In the genomic region with DNA sequence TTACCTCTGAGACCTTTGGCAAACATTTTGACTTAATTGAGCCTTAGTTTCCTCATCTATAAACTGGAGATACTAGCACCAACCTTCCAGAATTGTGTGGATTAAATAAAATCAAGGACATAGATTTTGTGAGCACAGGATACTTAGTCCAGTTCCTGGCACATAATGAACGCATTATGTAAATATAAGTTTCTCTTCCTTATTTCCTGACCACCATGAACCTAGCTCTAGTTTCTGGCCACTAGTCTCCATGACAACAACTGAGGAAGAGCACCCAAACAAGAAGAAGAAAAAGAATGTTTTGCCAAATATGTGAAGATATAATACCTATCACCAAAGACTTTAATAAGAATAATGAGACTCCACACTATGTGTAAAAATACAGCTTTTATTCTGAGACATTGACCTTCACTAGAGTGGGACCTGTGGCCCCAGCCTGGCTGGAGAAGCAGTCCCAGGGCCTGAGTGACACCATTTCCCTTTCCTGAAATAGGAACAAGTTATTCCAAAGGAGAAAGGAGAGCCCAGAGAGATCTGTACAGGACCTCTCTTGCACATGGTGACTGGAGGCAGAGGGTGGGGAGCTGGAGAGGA, we compare ENCODE assay signal across 1 cellular context.
TF ChIP-seq lines count a peak whose summit lies in the region.

No MANE protein-coding gene starts in this region.

TF ChIP-seq in GM12878, 131 proteins besides CTCF, POLR2A, EP300 and RAD21 (continues in another document):
- no peak for TF ChIP-seq BHLHE40 (IDR thresholded peaks at IDR 0.05; ENCODE audit: borderline replicate concordance in 1 of 2, low read depth in 2 of 2, low read length in 1 of 2)
- no peak; the same call in 1 of the 2 replicates for TF ChIP-seq CBFB (IDR thresholded peaks at IDR 0.05; ENCODE audit: low read depth)
- TF ChIP-seq SREBF1 (IDR thresholded peaks at IDR 0.05; ENCODE audit: low read length) = no peak
- TF ChIP-seq SP1 (IDR thresholded peaks at IDR 0.05; ENCODE audit: low read depth, low read length) = peak; percentile 54
- TF ChIP-seq TCF7 (IDR thresholded peaks at IDR 0.05; ENCODE audit: borderline replicate concordance) = no peak
- peak; percentile 94 for TF ChIP-seq POU2F2 (IDR thresholded peaks at IDR 0.05; ENCODE audit: borderline replicate concordance, low read depth, low read length)
- peak; percentile 44; the same call in 1 of the 2 replicates for TF ChIP-seq BCL11A (IDR thresholded peaks at IDR 0.05; ENCODE audit: low read depth, low read length)
- TF ChIP-seq IKZF2 (IDR thresholded peaks at IDR 0.05) = peak; percentile 52 to 53; a peak in 2 of 4 replicates
- no peak for TF ChIP-seq NR2C1 (IDR thresholded peaks at IDR 0.05)
- TF ChIP-seq, protein P1, sequence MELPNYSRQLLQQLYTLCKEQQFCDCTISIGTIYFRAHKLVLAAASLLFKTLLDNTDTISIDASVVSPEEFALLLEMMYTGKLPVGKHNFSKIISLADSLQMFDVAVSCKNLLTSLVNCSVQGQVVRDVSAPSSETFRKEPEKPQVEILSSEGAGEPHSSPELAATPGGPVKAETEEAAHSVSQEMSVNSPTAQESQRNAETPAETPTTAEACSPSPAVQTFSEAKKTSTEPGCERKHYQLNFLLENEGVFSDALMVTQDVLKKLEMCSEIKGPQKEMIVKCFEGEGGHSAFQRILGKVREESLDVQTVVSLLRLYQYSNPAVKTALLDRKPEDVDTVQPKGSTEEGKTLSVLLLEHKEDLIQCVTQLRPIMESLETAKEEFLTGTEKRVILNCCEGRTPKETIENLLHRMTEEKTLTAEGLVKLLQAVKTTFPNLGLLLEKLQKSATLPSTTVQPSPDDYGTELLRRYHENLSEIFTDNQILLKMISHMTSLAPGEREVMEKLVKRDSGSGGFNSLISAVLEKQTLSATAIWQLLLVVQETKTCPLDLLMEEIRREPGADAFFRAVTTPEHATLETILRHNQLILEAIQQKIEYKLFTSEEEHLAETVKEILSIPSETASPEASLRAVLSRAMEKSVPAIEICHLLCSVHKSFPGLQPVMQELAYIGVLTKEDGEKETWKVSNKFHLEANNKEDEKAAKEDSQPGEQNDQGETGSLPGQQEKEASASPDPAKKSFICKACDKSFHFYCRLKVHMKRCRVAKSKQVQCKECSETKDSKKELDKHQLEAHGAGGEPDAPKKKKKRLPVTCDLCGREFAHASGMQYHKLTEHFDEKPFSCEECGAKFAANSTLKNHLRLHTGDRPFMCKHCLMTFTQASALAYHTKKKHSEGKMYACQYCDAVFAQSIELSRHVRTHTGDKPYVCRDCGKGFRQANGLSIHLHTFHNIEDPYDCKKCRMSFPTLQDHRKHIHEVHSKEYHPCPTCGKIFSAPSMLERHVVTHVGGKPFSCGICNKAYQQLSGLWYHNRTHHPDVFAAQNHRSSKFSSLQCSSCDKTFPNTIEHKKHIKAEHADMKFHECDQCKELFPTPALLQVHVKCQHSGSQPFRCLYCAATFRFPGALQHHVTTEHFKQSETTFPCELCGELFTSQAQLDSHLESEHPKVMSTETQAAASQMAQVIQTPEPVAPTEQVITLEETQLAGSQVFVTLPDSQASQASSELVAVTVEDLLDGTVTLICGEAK (IDR thresholded peaks at IDR 0.05; ENCODE audit: borderline replicate concordance) = no peak
- TF ChIP-seq, protein P2, sequence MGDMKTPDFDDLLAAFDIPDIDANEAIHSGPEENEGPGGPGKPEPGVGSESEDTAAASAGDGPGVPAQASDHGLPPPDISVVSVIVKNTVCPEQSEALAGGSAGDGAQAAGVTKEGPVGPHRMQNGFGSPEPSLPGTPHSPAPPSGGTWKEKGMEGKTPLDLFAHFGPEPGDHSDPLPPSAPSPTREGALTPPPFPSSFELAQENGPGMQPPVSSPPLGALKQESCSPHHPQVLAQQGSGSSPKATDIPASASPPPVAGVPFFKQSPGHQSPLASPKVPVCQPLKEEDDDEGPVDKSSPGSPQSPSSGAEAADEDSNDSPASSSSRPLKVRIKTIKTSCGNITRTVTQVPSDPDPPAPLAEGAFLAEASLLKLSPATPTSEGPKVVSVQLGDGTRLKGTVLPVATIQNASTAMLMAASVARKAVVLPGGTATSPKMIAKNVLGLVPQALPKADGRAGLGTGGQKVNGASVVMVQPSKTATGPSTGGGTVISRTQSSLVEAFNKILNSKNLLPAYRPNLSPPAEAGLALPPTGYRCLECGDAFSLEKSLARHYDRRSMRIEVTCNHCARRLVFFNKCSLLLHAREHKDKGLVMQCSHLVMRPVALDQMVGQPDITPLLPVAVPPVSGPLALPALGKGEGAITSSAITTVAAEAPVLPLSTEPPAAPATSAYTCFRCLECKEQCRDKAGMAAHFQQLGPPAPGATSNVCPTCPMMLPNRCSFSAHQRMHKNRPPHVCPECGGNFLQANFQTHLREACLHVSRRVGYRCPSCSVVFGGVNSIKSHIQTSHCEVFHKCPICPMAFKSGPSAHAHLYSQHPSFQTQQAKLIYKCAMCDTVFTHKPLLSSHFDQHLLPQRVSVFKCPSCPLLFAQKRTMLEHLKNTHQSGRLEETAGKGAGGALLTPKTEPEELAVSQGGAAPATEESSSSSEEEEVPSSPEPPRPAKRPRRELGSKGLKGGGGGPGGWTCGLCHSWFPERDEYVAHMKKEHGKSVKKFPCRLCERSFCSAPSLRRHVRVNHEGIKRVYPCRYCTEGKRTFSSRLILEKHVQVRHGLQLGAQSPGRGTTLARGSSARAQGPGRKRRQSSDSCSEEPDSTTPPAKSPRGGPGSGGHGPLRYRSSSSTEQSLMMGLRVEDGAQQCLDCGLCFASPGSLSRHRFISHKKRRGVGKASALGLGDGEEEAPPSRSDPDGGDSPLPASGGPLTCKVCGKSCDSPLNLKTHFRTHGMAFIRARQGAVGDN (IDR thresholded peaks at IDR 0.05) = no peak
- no peak for TF ChIP-seq RBBP5 (conservative IDR thresholded peaks at IDR 0.05)
- no peak for TF ChIP-seq JUND (IDR thresholded peaks at IDR 0.05; ENCODE audit: low read depth, low read length)
- no peak for TF ChIP-seq ZNF207 (IDR thresholded peaks at IDR 0.05; ENCODE audit: borderline replicate concordance)
- TF ChIP-seq, protein P3, sequence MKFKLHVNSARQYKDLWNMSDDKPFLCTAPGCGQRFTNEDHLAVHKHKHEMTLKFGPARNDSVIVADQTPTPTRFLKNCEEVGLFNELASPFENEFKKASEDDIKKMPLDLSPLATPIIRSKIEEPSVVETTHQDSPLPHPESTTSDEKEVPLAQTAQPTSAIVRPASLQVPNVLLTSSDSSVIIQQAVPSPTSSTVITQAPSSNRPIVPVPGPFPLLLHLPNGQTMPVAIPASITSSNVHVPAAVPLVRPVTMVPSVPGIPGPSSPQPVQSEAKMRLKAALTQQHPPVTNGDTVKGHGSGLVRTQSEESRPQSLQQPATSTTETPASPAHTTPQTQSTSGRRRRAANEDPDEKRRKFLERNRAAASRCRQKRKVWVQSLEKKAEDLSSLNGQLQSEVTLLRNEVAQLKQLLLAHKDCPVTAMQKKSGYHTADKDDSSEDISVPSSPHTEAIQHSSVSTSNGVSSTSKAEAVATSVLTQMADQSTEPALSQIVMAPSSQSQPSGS (IDR thresholded peaks at IDR 0.05; ENCODE audit: low read length) = peak; percentile 48
- TF ChIP-seq SUPT20H (IDR thresholded peaks at IDR 0.05; ENCODE audit: borderline replicate concordance, control insufficient read depth, low read depth, low read length) = no peak
- no peak for TF ChIP-seq STAT3 (IDR thresholded peaks at IDR 0.05; ENCODE audit: low read depth, low read length)
- TF ChIP-seq BRCA1 (IDR thresholded peaks at IDR 0.05; ENCODE audit: low read depth, low read length) = no peak
- TF ChIP-seq RAD51 (IDR thresholded peaks at IDR 0.05) = 0 out of 2 replicates have a peak, but pooled peaks have one; percentile 5
- peak; percentile 81 for TF ChIP-seq RUNX3 (IDR thresholded peaks at IDR 0.05; ENCODE audit: low read length)
- TF ChIP-seq RELA (IDR thresholded peaks at IDR 0.05; ENCODE audit: borderline replicate concordance, partially characterized antibody) = no peak
- TF ChIP-seq, protein P4, sequence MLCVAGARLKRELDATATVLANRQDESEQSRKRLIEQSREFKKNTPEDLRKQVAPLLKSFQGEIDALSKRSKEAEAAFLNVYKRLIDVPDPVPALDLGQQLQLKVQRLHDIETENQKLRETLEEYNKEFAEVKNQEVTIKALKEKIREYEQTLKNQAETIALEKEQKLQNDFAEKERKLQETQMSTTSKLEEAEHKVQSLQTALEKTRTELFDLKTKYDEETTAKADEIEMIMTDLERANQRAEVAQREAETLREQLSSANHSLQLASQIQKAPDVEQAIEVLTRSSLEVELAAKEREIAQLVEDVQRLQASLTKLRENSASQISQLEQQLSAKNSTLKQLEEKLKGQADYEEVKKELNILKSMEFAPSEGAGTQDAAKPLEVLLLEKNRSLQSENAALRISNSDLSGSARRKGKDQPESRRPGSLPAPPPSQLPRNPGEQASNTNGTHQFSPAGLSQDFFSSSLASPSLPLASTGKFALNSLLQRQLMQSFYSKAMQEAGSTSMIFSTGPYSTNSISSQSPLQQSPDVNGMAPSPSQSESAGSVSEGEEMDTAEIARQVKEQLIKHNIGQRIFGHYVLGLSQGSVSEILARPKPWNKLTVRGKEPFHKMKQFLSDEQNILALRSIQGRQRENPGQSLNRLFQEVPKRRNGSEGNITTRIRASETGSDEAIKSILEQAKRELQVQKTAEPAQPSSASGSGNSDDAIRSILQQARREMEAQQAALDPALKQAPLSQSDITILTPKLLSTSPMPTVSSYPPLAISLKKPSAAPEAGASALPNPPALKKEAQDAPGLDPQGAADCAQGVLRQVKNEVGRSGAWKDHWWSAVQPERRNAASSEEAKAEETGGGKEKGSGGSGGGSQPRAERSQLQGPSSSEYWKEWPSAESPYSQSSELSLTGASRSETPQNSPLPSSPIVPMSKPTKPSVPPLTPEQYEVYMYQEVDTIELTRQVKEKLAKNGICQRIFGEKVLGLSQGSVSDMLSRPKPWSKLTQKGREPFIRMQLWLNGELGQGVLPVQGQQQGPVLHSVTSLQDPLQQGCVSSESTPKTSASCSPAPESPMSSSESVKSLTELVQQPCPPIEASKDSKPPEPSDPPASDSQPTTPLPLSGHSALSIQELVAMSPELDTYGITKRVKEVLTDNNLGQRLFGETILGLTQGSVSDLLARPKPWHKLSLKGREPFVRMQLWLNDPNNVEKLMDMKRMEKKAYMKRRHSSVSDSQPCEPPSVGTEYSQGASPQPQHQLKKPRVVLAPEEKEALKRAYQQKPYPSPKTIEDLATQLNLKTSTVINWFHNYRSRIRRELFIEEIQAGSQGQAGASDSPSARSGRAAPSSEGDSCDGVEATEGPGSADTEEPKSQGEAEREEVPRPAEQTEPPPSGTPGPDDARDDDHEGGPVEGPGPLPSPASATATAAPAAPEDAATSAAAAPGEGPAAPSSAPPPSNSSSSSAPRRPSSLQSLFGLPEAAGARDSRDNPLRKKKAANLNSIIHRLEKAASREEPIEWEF (IDR thresholded peaks at IDR 0.05; ENCODE audit: insufficient replicate concordance, low read depth, low read length) = no peak
- no peak for TF ChIP-seq SUZ12 (IDR thresholded peaks at IDR 0.05; ENCODE audit: unreplicated experiment)
- TF ChIP-seq BACH1 (IDR thresholded peaks at IDR 0.05; ENCODE audit: borderline replicate concordance) = peak; percentile 28; the same call in 1 of the 2 replicates
- TF ChIP-seq, protein P5, sequence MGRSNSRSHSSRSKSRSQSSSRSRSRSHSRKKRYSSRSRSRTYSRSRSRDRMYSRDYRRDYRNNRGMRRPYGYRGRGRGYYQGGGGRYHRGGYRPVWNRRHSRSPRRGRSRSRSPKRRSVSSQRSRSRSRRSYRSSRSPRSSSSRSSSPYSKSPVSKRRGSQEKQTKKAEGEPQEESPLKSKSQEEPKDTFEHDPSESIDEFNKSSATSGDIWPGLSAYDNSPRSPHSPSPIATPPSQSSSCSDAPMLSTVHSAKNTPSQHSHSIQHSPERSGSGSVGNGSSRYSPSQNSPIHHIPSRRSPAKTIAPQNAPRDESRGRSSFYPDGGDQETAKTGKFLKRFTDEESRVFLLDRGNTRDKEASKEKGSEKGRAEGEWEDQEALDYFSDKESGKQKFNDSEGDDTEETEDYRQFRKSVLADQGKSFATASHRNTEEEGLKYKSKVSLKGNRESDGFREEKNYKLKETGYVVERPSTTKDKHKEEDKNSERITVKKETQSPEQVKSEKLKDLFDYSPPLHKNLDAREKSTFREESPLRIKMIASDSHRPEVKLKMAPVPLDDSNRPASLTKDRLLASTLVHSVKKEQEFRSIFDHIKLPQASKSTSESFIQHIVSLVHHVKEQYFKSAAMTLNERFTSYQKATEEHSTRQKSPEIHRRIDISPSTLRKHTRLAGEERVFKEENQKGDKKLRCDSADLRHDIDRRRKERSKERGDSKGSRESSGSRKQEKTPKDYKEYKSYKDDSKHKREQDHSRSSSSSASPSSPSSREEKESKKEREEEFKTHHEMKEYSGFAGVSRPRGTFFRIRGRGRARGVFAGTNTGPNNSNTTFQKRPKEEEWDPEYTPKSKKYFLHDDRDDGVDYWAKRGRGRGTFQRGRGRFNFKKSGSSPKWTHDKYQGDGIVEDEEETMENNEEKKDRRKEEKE (IDR thresholded peaks at IDR 0.05) = no peak
- TF ChIP-seq EZH2 (IDR thresholded peaks at IDR 0.05; ENCODE audit: borderline replicate concordance, control insufficient read depth, low read depth, low read length) = no peak
- TF ChIP-seq, protein P6, sequence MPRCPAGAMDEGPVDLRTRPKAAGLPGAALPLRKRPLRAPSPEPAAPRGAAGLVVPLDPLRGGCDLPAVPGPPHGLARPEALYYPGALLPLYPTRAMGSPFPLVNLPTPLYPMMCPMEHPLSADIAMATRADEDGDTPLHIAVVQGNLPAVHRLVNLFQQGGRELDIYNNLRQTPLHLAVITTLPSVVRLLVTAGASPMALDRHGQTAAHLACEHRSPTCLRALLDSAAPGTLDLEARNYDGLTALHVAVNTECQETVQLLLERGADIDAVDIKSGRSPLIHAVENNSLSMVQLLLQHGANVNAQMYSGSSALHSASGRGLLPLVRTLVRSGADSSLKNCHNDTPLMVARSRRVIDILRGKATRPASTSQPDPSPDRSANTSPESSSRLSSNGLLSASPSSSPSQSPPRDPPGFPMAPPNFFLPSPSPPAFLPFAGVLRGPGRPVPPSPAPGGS (IDR thresholded peaks at IDR 0.05; ENCODE audit: borderline replicate concordance, insufficient read depth, low read depth, low read length, poor library complexity, severe bottlenecking) = no peak
- no peak for TF ChIP-seq TAF1 (IDR thresholded peaks at IDR 0.05; ENCODE audit: borderline replicate concordance, low read depth, low read length)
- no peak for TF ChIP-seq SMAD5 (IDR thresholded peaks at IDR 0.05; ENCODE audit: low read depth)
- TF ChIP-seq SRF (IDR thresholded peaks at IDR 0.05; ENCODE audit: low read depth in 2 of 2, low read length in 2 of 2) = no peak
- TF ChIP-seq, protein P7, sequence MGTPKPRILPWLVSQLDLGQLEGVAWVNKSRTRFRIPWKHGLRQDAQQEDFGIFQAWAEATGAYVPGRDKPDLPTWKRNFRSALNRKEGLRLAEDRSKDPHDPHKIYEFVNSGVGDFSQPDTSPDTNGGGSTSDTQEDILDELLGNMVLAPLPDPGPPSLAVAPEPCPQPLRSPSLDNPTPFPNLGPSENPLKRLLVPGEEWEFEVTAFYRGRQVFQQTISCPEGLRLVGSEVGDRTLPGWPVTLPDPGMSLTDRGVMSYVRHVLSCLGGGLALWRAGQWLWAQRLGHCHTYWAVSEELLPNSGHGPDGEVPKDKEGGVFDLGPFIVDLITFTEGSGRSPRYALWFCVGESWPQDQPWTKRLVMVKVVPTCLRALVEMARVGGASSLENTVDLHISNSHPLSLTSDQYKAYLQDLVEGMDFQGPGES (IDR thresholded peaks at IDR 0.05) = no peak
- 0 out of 2 replicates have a peak, but pooled peaks have one; percentile 22 for TF ChIP-seq CHD2 (IDR thresholded peaks at IDR 0.05; ENCODE audit: borderline replicate concordance, low read depth, low read length)
